Comparison of ENCODE assay signal across 8 cellular contexts in genomic region chr12:65825323-65825572, GRCh38. TPM values are rescaled to one million over a fixed set of nuclear protein-coding genes. Genes with fewer than 3 reads are reported as not detected.
DNase-seq lines count a peak whose midpoint lies in the region; ATAC-seq, FAIRE-seq and TF ChIP-seq lines count a peak whose summit lies in the region.
"Had no signal": no experiment of that assay in that cellular context is flagged by ENCODE, and none has a peak within 500 bp of the region (broad histone marks: within the 10 kb centered on the region; RNA-seq: fewer than 3 reads in every experiment).

No MANE protein-coding gene starts in this region.

- H3K4me3 ChIP-seq in IMR-90 (ENCODE audit: insufficient read depth, low read depth, low read length): peak overlapping the region; percentile 93
- H3K4me3 ChIP-seq in mammary epithelial cell (replicated peaks in 1 of 3; ENCODE audit: insufficient read depth in 1 of 3, low read depth in 2 of 3, low read length in 3 of 3): peak overlapping the region; percentile 70 to 85 (median 80)
- H3K4me3 ChIP-seq in right lobe of liver: peak overlapping the region; percentile 37 to 48 (median 40)
- peak overlapping the region; percentile 70 to 76 for H3K4me3 ChIP-seq in stomach smooth muscle (ENCODE audit: low read length in 2 of 2)

- peaks cover 2% of the 10 kb centered on the region; the same call in 1 of the 2 replicates for H3K36me3 ChIP-seq in IMR-90 (ENCODE audit: control insufficient read depth, insufficient read depth, low read length)
- H3K36me3 ChIP-seq in mammary epithelial cell (ENCODE audit: insufficient read depth, low read length): peaks cover 24% of the 10 kb centered on the region
- no peaks in the 10 kb centered on the region for H3K36me3 ChIP-seq in right lobe of liver
- no peaks in the 10 kb centered on the region for H3K36me3 ChIP-seq in stomach smooth muscle (ENCODE audit: control insufficient read depth in 2 of 2, insufficient read depth in 2 of 2, low read length in 2 of 2)

- no peak for TF ChIP-seq CTCF in IMR-90 (conservative IDR thresholded peaks at IDR 0.05; ENCODE audit: low read depth, low read length)
- no peak for TF ChIP-seq CTCF in mammary epithelial cell (conservative IDR thresholded peaks at IDR 0.05 in 1 of 2, IDR thresholded peaks at IDR 0.05 in 1 of 2; ENCODE audit: extremely low read depth in 1 of 2, insufficient read depth in 1 of 2, low read depth in 1 of 2, low read length in 2 of 2)
- TF ChIP-seq CTCF in right lobe of liver (IDR thresholded peaks at IDR 0.05): no peak

- H2AK9ac ChIP-seq in IMR-90 (replicated peaks; ENCODE audit: low read depth, low read length, poor library complexity): peak overlapping the region; percentile 96

- no peak for DNase-seq in IMR-90
- no peak for DNase-seq in mammary epithelial cell
- no peak for DNase-seq in right lobe of liver
- no peak for DNase-seq in H54 (ENCODE audit: insufficient read length, low spot score)
- no peak for DNase-seq in Kasumi-1 (lab: John Stamatoyannopoulos, UW)
- DNase-seq: NCI-H345 had no signal

- no peak overlapping the region for H2BK15ac ChIP-seq in IMR-90 (ENCODE audit: low read depth, low read length)

- TF ChIP-seq POLR2A in IMR-90 (IDR thresholded peaks at IDR 0.05; ENCODE audit: low read depth, low read length) (no peak), right lobe of liver (IDR thresholded peaks at IDR 0.05) (no peak), H54 (IDR thresholded peaks at IDR 0.05; ENCODE audit: low read depth, low read length) (no peak)

- peak overlapping the region; percentile 60; the same call in 1 of the 2 replicates for H4K91ac ChIP-seq in IMR-90 (ENCODE audit: insufficient read depth, low read depth, low read length)

- 0% methylated on average over 24 of the region's 35 CpGs; no CpG with 5 or more reads in 1 of the 2 experiments for WGBS in IMR-90 (ENCODE audit: extremely low coverage in 2 of 2, insufficient read length in 1 of 2), 2 experiments
- 17% methylated on average over 1 of the region's 35 CpGs for WGBS in mammary epithelial cell (ENCODE audit: low coverage, missing lambda C conversion rate)
- WGBS in right lobe of liver (ENCODE audit: insufficient coverage, low coverage, low lambda C conversion rate, missing lambda C conversion rate): 0% methylated on average over 1 of the region's 35 CpGs

- H3K79me2 ChIP-seq in mammary epithelial cell (ENCODE audit: insufficient read depth, low read length): peaks cover 91% of the 10 kb centered on the region

- peak overlapping the region; percentile 70 for H4K5ac ChIP-seq in IMR-90 (ENCODE audit: low read depth, low read length)

- H3K9me3 ChIP-seq in IMR-90 (ENCODE audit: control insufficient read depth, insufficient read depth, low read length) (no peaks in the 10 kb centered on the region), mammary epithelial cell (replicated peaks; ENCODE audit: insufficient read depth, low read length) (no peaks in the 10 kb centered on the region), right lobe of liver (no peaks in the 10 kb centered on the region), stomach smooth muscle (ENCODE audit: control insufficient read depth in 2 of 2, low read length in 2 of 2) (no peaks in the 10 kb centered on the region)

- H2AFZ ChIP-seq in IMR-90 (replicated peaks; ENCODE audit: low read length, poor library complexity): peak overlapping the region; percentile 75
- H2AFZ ChIP-seq in mammary epithelial cell (ENCODE audit: low read depth, low read length): no peak overlapping the region

- in situ Hi-C loops in IMR-90 (cut with MboI; ENCODE audit: low sequenced_read_pairs) (loop anchor here (10.0 to 25.0 kb wide), 3 partner anchors 220 to 938 kb away; no protein-coding TSS in a partner anchor), mammary epithelial cell (cut with MboI; ENCODE audit: low sequenced_read_pairs in 2 of 2) (loop anchor here in 1 of 2 donors (25.0 kb wide), 2 partner anchors 238 to 262 kb away; no protein-coding TSS in a partner anchor)

- H2AK5ac ChIP-seq in IMR-90 (ENCODE audit: low read depth, low read length): peak overlapping the region; percentile 74; the same call in 1 of the 2 replicates

- H3K27ac ChIP-seq in IMR-90 (ENCODE audit: insufficient read depth, low read length) (peak overlapping the region; percentile 99), mammary epithelial cell (ENCODE audit: insufficient read depth, low read depth, low read length) (peak overlapping the region; percentile 97), right lobe of liver (no peak overlapping the region), stomach smooth muscle (ENCODE audit: low read length) (no peak overlapping the region)

- no peaks in the 10 kb centered on the region; the same call in 1 of the 2 replicates for H3K9me1 ChIP-seq in IMR-90 (ENCODE audit: insufficient read depth, low read length)

- peak overlapping the region; percentile 68 for H3K18ac ChIP-seq in IMR-90 (ENCODE audit: low read depth, low read length)

- BruUV-seq in IMR-90 (replicated peaks; lab: Mats Ljungman, UMichigan) (no TSS peak), mammary epithelial cell (replicated peaks; lab: Mats Ljungman, UMichigan) (no TSS peak)

- H2BK5ac ChIP-seq in IMR-90 (ENCODE audit: low read depth, low read length, poor library complexity, severe bottlenecking): peak overlapping the region; percentile 99

- H4K8ac ChIP-seq in IMR-90 (ENCODE audit: low read depth in 2 of 2, low read length in 2 of 2): peak overlapping the region; percentile 11 to 91; a peak in 2 of 4 replicates

- no peak for TF ChIP-seq RAD21 in IMR-90 (IDR thresholded peaks at IDR 0.05; ENCODE audit: low read length)

- intact Hi-C loops in IMR-90 (cut with micrococcal nuclease): loop anchor here (2.0 to 5.0 kb wide), 7 partner anchors 56 to 512 kb away; no protein-coding TSS in a partner anchor
- intact Hi-C loops in mammary epithelial cell (cut with micrococcal nuclease): loop anchor here (2.0 to 10.0 kb wide), 5 partner anchors 130 to 518 kb away; no protein-coding TSS in a partner anchor
- intact Hi-C loops in right lobe of liver (cut with DNase I): no loop called here

- H3K79me1 ChIP-seq in IMR-90 (ENCODE audit: low read depth in 1 of 2, low read length in 2 of 2): peaks cover 14 to 20% of the 10 kb centered on the region in 2 experiments

- H3K14ac ChIP-seq in IMR-90 (replicated peaks; ENCODE audit: low read depth, low read length): peak overlapping the region; percentile 97

- POLR2A ChIA-PET in IMR-90 (lab: Charles Lee; ENCODE audit: unreplicated experiment): interaction anchor here (0.6 to 0.7 kb wide), 2 partner anchors 220 to 491 kb away, joined by 3 read pairs; no protein-coding TSS in a partner anchor

- H3K9ac ChIP-seq in IMR-90 (ENCODE audit: low read depth, low read length) (peak overlapping the region; percentile 94), mammary epithelial cell (ENCODE audit: insufficient read depth, low read length) (peak overlapping the region; percentile 98), stomach smooth muscle (ENCODE audit: low read length in 2 of 2) (no peak overlapping the region)

- CTCF ChIA-PET in IMR-90 (lab: Yijun Ruan, JAX) (no interaction called here), mammary epithelial cell (lab: Charles Lee; ENCODE audit: low non-redundant PET) (no interaction called here)

- ATAC-seq in IMR-90 (ENCODE audit: low read depth) (no peak; the same call in 1 of the 2 replicates), right lobe of liver (no peak), GM19324 (IDR thresholded peaks at IDR 0.05; ENCODE audit: low FRiP score, unreplicated experiment) (no peak)

- no peaks in the 10 kb centered on the region for H4K20me1 ChIP-seq in IMR-90 (ENCODE audit: insufficient read depth, low read length)
- no peaks in the 10 kb centered on the region for H4K20me1 ChIP-seq in mammary epithelial cell (ENCODE audit: insufficient read depth, low read length)

- dilution Hi-C loops in IMR-90 (cut with HindIII; ENCODE audit: low sequenced_read_pairs, unreplicated experiment): no loop called here
- dilution Hi-C loops in mammary epithelial cell (cut with HindIII; ENCODE audit: low sequenced_read_pairs): loop anchor here (25.0 kb wide), 1 partner anchor 263 kb away; no protein-coding TSS in a partner anchor

- peak overlapping the region; percentile 99 for H3K4me2 ChIP-seq in IMR-90 (ENCODE audit: low read depth, low read length)
- H3K4me2 ChIP-seq in mammary epithelial cell (ENCODE audit: insufficient read depth, low read depth, low read length): peak overlapping the region; percentile 94

- H3K27me3 ChIP-seq in IMR-90 (ENCODE audit: control insufficient read depth, insufficient read depth, low read length) (no peaks in the 10 kb centered on the region), mammary epithelial cell (ENCODE audit: insufficient read depth, low read length) (no peaks in the 10 kb centered on the region), right lobe of liver (peaks cover 10 to 19% of the 10 kb centered on the region in 2 donors), stomach smooth muscle (ENCODE audit: control insufficient read depth in 1 of 2, insufficient read depth in 2 of 2, low read length in 2 of 2) (peaks cover 33 to 57% of the 10 kb centered on the region in 2 donors)

- peak overlapping the region; percentile 91 for H3K23ac ChIP-seq in IMR-90 (ENCODE audit: low read depth, low read length)

- H2BK20ac ChIP-seq in IMR-90 (ENCODE audit: low read depth, low read length): no peak overlapping the region

- FAIRE-seq in H54 (lab: Jason Lieb, UNC): no peak

- peak overlapping the region; percentile 96 for H3K4ac ChIP-seq in IMR-90 (ENCODE audit: low read depth, low read length)

- H2BK120ac ChIP-seq in IMR-90 (ENCODE audit: low read depth, low read length): peak overlapping the region; percentile 96

- H3K56ac ChIP-seq in IMR-90 (ENCODE audit: extremely low read depth, insufficient read depth, low read length): no peak overlapping the region; the same call in 1 of the 2 replicates

- H3K4me1 ChIP-seq in IMR-90 (ENCODE audit: control insufficient read depth, insufficient read depth, low read length): peaks cover 6% of the 10 kb centered on the region; the same call in 1 of the 2 replicates
- H3K4me1 ChIP-seq in mammary epithelial cell (ENCODE audit: insufficient read depth, low read length): peaks cover 23% of the 10 kb centered on the region
- H3K4me1 ChIP-seq in right lobe of liver: peaks cover 0 to 24% (median 3%) of the 10 kb centered on the region in 4 donors
- peaks cover 23% of the 10 kb centered on the region for H3K4me1 ChIP-seq in stomach smooth muscle (ENCODE audit: control insufficient read depth, insufficient read depth, low read length)

TF ChIP-seq in IMR-90, 13 proteins besides CTCF, POLR2A, EP300 and RAD21 (continues in another document):
- TF ChIP-seq CHD1 (IDR thresholded peaks at IDR 0.05; ENCODE audit: low read depth, low read length) (no peak), SMC3 (IDR thresholded peaks at IDR 0.05; ENCODE audit: low read depth, low read length) (no peak), MXI1 (IDR thresholded peaks at IDR 0.05; ENCODE audit: borderline replicate concordance, low read depth, low read length) (no peak)

RNA-seq across cellular contexts. Expression of gene HMGA2, which starts 1.0 kb away (rescaled TPM):
- total RNA-seq in IMR-90 (2012; rRNA removed) (72.4 and 130 TPM in 2 replicates), mammary epithelial cell (100 to 1,000 TPM in 1 of 2 donors, 10 to 100 TPM in 1; 23.8 to 189 TPM), right lobe of liver (under 1 TPM in 1 of 6 experiments, not detected in 5; 0.04 TPM)
- polyA plus RNA-seq in IMR-90 (2012; rRNA removed) (108 and 119 TPM in 2 replicates), mammary epithelial cell (41.2 TPM)
- 84.5 and 106 TPM in 2 replicates for polyA plus RNA-seq in IMR-90 (2012; cell fraction: cytosol; rRNA removed)
- polyA plus RNA-seq in IMR-90 (2012; cell fraction: nucleus; rRNA removed; ENCODE audit: low replicate concordance): 141 and 145 TPM in 2 replicates
- polyA minus RNA-seq in mammary epithelial cell: 46.4 TPM

Comparison
In these comparisons a context has a peak if more than half of its experiments do, and no peak if none do; other contexts are left out.
1. H3K27ac ChIP-seq: peak in IMR-90 (single experiment) and mammary epithelial cell (single experiment); none in right lobe of liver (0 of 3) and stomach smooth muscle (single experiment).
2. H3K4me3 ChIP-seq: peak in every context shown above with its lines; median percentile 93 in IMR-90; 80 in mammary epithelial cell; 73 in stomach smooth muscle; 40 in right lobe of liver.
3. H3K9ac ChIP-seq: peak in IMR-90 (single experiment) and mammary epithelial cell (single experiment); none in stomach smooth muscle (0 of 2).
4. RNA of gene HMGA2, which starts 1.0 kb away (total RNA-seq): 23.8 to 189 TPM in mammary epithelial cell and 72.4 to 130 TPM in IMR-90; 0.04 TPM in right lobe of liver; every median in the first group is over 10 times any median in the second.
5. intact Hi-C loops: an anchor here in IMR-90 (2.0 to 5.0 kb wide) and mammary epithelial cell (2.0 to 10.0 kb wide); none called in right lobe of liver.